Comparison of ENCODE assay signal across 23 cellular contexts in genomic region chr5:1014781-1015221, GRCh38. TPM values are rescaled to one million over a fixed set of nuclear protein-coding genes. Genes with fewer than 3 reads are reported as not detected.
"Had no signal": no experiment of that assay in that cellular context is flagged by ENCODE, and none has a peak within 500 bp of the region (broad histone marks: within the 10 kb centered on the region; RNA-seq: fewer than 3 reads in every experiment).

No MANE protein-coding gene starts in this region.

- DNase-seq: activated B cell treated with CpG ODN at 0.5 μM for 24 hours; activated CD4-positive, alpha-beta memory T cell treated with anti-CD3 and anti-CD28 coated beads for 36 hours; activated CD4-positive, alpha-beta T cell treated with anti-CD3 and anti-CD28 coated beads for 4 hours; activated naive CD4-positive, alpha-beta T cell treated with Interleukin-2 at 50 U/mL for 16 hours; activated naive CD8-positive, alpha-beta T cell treated with anti-CD3 and anti-CD28 coated beads, Interleukin-2, amount 10 ng/mL, durations not matched to agents 7 days and 5 days; activated T-cell treated with anti-CD3 and anti-CD28 coated beads for 4 hours; amygdala; body of pancreas; central memory CD4-positive, alpha-beta T cell; colonic mucosa; foreskin keratinocyte; stimulated activated CD4-positive, alpha-beta T cell treated with anti-CD3 and anti-CD28 coated beads, Interleukin-1b, Interleukin-23, amount 100 ng/mL, for 48 hours; stimulated activated CD8-positive, alpha-beta memory T cell treated with anti-CD3 and anti-CD28 coated beads, Interleukin-4, amount 100 ng/mL, for 48 hours; stimulated activated naive CD4-positive, alpha-beta T cell; SW 1271; T-helper 2 cell had no signal

- ATAC-seq: body of pancreas, foreskin keratinocyte, pancreas had no signal

- H3K4me3 Mint-ChIP-seq: activated B cell treated with CpG ODN at 0.5 μM for 24 hours; activated CD4-positive, alpha-beta memory T cell treated with anti-CD3 and anti-CD28 coated beads for 36 hours; activated naive CD8-positive, alpha-beta T cell treated with anti-CD3 and anti-CD28 coated beads, Interleukin-2, amount 10 ng/mL, durations not matched to agents 7 days and 5 days; activated T-helper 1 cell treated with anti-CD3 and anti-CD28 coated beads, Interleukin-12 subunit alpha, Interleukin-12 subunit beta, Interleukin-2, Interleukin-4 antibody, amounts not matched to agents 30 ng/mL and 10 ng/mL and 1 ng/mL, durations not matched to agents 14 hours and 24 hours and 36 hours; memory B cell had no signal

- H3K27ac Mint-ChIP-seq: activated B cell treated with CpG ODN at 0.5 μM for 24 hours; activated CD4-positive, alpha-beta memory T cell treated with anti-CD3 and anti-CD28 coated beads for 36 hours; activated naive CD8-positive, alpha-beta T cell treated with anti-CD3 and anti-CD28 coated beads, Interleukin-2, amount 10 ng/mL, durations not matched to agents 7 days and 5 days; activated T-helper 1 cell treated with anti-CD3 and anti-CD28 coated beads, Interleukin-12 subunit alpha, Interleukin-12 subunit beta, Interleukin-2, Interleukin-4 antibody, amounts not matched to agents 30 ng/mL and 10 ng/mL and 1 ng/mL, durations not matched to agents 14 hours and 24 hours and 36 hours; memory B cell had no signal

- H3K9me3 Mint-ChIP-seq: activated B cell treated with CpG ODN at 0.5 μM for 24 hours; activated CD4-positive, alpha-beta memory T cell treated with anti-CD3 and anti-CD28 coated beads for 36 hours; activated naive CD8-positive, alpha-beta T cell treated with anti-CD3 and anti-CD28 coated beads, Interleukin-2, amount 10 ng/mL, durations not matched to agents 7 days and 5 days; activated T-helper 1 cell treated with anti-CD3 and anti-CD28 coated beads, Interleukin-12 subunit alpha, Interleukin-12 subunit beta, Interleukin-2, Interleukin-4 antibody, amounts not matched to agents 30 ng/mL and 10 ng/mL and 1 ng/mL, durations not matched to agents 14 hours and 24 hours and 36 hours; memory B cell had no signal

- H3K4me1 ChIP-seq: colonic mucosa, foreskin keratinocyte had no signal

- H3K9me3 ChIP-seq: body of pancreas, colonic mucosa, pancreas had no signal

- H3K36me3 Mint-ChIP-seq: activated CD4-positive, alpha-beta memory T cell treated with anti-CD3 and anti-CD28 coated beads for 36 hours; activated naive CD8-positive, alpha-beta T cell treated with anti-CD3 and anti-CD28 coated beads, Interleukin-2, amount 10 ng/mL, durations not matched to agents 7 days and 5 days; memory B cell had no signal

- H3K4me3 ChIP-seq: body of pancreas, colonic mucosa, pancreas had no signal

- H3K36me3 ChIP-seq: colonic mucosa, pancreas had no signal

- H3K27me3 ChIP-seq: pancreas had no signal

- H3K27ac ChIP-seq: body of pancreas, colonic mucosa, foreskin keratinocyte, pancreas had no signal

RNA-seq across cellular contexts. Expression of gene NKD2, which starts 6.2 kb away (rescaled TPM):
- total RNA-seq: epithelial cell of proximal tubule, mononuclear cell had no signal
- polyA plus RNA-seq: fibroblast of lung, foreskin keratinocyte, keratinocyte had no signal
